15 cellular contexts compared by ENCODE assay signal in the genomic region with DNA sequence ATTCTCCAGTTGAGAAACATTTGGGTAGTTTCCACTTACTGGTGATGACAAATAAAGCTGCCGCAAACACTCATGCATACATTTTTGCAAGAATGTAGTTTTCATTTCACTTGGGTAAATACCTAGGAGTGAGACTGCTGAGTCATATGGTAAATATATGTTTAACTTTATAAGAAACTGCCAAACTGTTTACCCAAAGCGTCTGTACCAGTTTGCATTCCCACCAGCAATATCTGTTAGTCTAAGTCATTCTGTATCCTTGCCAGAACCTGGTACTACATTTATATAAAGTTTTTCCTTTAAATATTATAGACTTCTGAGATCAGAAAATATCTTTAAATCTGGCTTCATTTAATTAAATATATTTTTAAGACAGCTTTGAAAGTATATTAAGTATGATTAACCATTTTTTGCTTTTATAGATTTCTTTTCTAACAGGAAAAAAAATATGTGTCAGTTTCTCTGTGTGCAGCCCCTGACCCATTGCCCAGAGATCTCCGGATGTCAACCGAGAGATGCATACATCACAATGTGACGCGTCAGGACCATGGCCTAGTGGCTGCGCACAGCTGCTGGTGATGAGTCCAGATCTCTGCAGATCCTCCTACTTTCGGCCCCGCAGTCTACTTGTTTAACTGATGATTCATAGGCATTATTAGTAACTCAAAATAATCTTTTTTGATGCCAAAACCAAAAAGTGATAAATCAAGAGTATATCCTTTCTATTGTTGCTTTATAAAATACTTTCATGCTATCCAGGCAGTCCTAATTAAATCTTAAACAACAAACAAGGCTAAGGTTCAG.
A peak's percentile ranks its signal among the peaks of the same experiment; 100 is the strongest.
DNase-seq lines count a peak whose midpoint lies in the region; ATAC-seq and TF ChIP-seq lines count a peak whose summit lies in the region.
"Had no signal": no experiment of that assay in that cellular context is flagged by ENCODE, and none has a peak within 500 bp of the region (broad histone marks: within the 10 kb centered on the region; RNA-seq: fewer than 3 reads in every experiment).

No MANE protein-coding gene starts in this region.

- no peak for TF ChIP-seq CTCF in epithelial cell of esophagus (IDR thresholded peaks at IDR 0.05; ENCODE audit: insufficient read depth, low read depth, low read length, missing control alignments)
- TF ChIP-seq CTCF in type B pancreatic cell (conservative IDR thresholded peaks at IDR 0.05) = no peak

- H3K27me3 ChIP-seq in Karpas-422 (ENCODE audit: low read length) = no peaks in the 10 kb centered on the region
- H3K27me3 ChIP-seq: SJCRH30 had no signal

- no peaks in the 10 kb centered on the region for H4K20me1 ChIP-seq in Karpas-422 (ENCODE audit: insufficient read depth, low read depth, low read length)

- H3K9me2 ChIP-seq in Karpas-422 (replicated peaks; ENCODE audit: insufficient read depth, low read length) = no peaks in the 10 kb centered on the region

- peak; percentile 74 for ATAC-seq in GM18520 (IDR thresholded peaks at IDR 0.05; ENCODE audit: unreplicated experiment)
- peak; percentile 71 for ATAC-seq in GM21786 (IDR thresholded peaks at IDR 0.05; ENCODE audit: unreplicated experiment)
- peak; percentile 82 for ATAC-seq in HG03439 (IDR thresholded peaks at IDR 0.05; ENCODE audit: unreplicated experiment)

- DNase-seq in epithelial cell of esophagus (ENCODE audit: low read depth) (peak; percentile 96), type B pancreatic cell (ENCODE audit: extremely low spot score, unreplicated experiment) (no peak), Karpas-422 (no peak), globus pallidus (ENCODE audit: low spot score) (no peak)
- DNase-seq in activated CD4-positive, alpha-beta T cell treated with anti-CD3 and anti-CD28 coated beads, Interleukin-2, amount 10 ng/mL, durations not matched to agents 7 days and 5 days = no peak
- DNase-seq: activated T-cell treated with anti-CD3 and anti-CD28 coated beads, Interleukin-2, amount 50 U/mL, for 1 hour; effector CD4-positive, alpha-beta T cell; NCI-H446 treated with DMSO at 0.1 percent for 48 hours; retina; SJCRH30 had no signal

- H3K36me3 ChIP-seq in Karpas-422 (ENCODE audit: insufficient read depth, low read length) = no peaks in the 10 kb centered on the region
- H3K36me3 ChIP-seq: SJCRH30 had no signal

- no peak overlapping the region for H2AFZ ChIP-seq in Karpas-422 (ENCODE audit: low read length)

- H3K4me3 Mint-ChIP-seq in activated CD4-positive, alpha-beta T cell treated with anti-CD3 and anti-CD28 coated beads, Interleukin-2, amount 10 ng/mL, durations not matched to agents 7 days and 5 days = no peak overlapping the region
- H3K4me3 Mint-ChIP-seq in type B pancreatic cell = no peak overlapping the region

- no peaks in the 10 kb centered on the region for H3K36me3 Mint-ChIP-seq in activated CD4-positive, alpha-beta T cell treated with anti-CD3 and anti-CD28 coated beads, Interleukin-2, amount 10 ng/mL, durations not matched to agents 7 days and 5 days (ENCODE audit: low read depth)
- no peaks in the 10 kb centered on the region for H3K36me3 Mint-ChIP-seq in type B pancreatic cell

- H3K4me3 ChIP-seq in epithelial cell of esophagus (ENCODE audit: low read length) (no peak overlapping the region), Karpas-422 (ENCODE audit: low read length) (no peak overlapping the region)
- H3K4me3 ChIP-seq: SJCRH30 had no signal

- H3K79me2 ChIP-seq in Karpas-422 (ENCODE audit: low read length) = no peaks in the 10 kb centered on the region

- H3K9ac ChIP-seq in Karpas-422 (ENCODE audit: low read length) = no peak overlapping the region

- POLR2A ChIA-PET in activated CD4-positive, alpha-beta T cell treated with anti-CD3 and anti-CD28 coated beads, Interleukin-2, amount 10 ng/mL, durations not matched to agents 7 days and 5 days (lab: Charles Lee) = no interaction called here

- H3K4me1 Mint-ChIP-seq in activated CD4-positive, alpha-beta T cell treated with anti-CD3 and anti-CD28 coated beads, Interleukin-2, amount 10 ng/mL, durations not matched to agents 7 days and 5 days = no peaks in the 10 kb centered on the region
- H3K4me1 Mint-ChIP-seq in type B pancreatic cell (ENCODE audit: unreplicated experiment) = peaks cover 4% of the 10 kb centered on the region

- H3K4me1 ChIP-seq in Karpas-422 (ENCODE audit: low read length) = no peaks in the 10 kb centered on the region
- H3K4me1 ChIP-seq: SJCRH30 had no signal

- no peaks in the 10 kb centered on the region for H3K27me3 Mint-ChIP-seq in activated CD4-positive, alpha-beta T cell treated with anti-CD3 and anti-CD28 coated beads, Interleukin-2, amount 10 ng/mL, durations not matched to agents 7 days and 5 days
- no peaks in the 10 kb centered on the region for H3K27me3 Mint-ChIP-seq in type B pancreatic cell

- H3K9me3 Mint-ChIP-seq in activated CD4-positive, alpha-beta T cell treated with anti-CD3 and anti-CD28 coated beads, Interleukin-2, amount 10 ng/mL, durations not matched to agents 7 days and 5 days = no peaks in the 10 kb centered on the region
- H3K9me3 Mint-ChIP-seq in type B pancreatic cell = peaks cover 3% of the 10 kb centered on the region

- H3K27ac Mint-ChIP-seq in activated CD4-positive, alpha-beta T cell treated with anti-CD3 and anti-CD28 coated beads, Interleukin-2, amount 10 ng/mL, durations not matched to agents 7 days and 5 days = no peak overlapping the region
- no peak overlapping the region for H3K27ac Mint-ChIP-seq in type B pancreatic cell

- no peak overlapping the region for H3K27ac ChIP-seq in Karpas-422 (ENCODE audit: low read length)
- H3K27ac ChIP-seq: HL-60, SJCRH30, VCaP had no signal

- H3K9me3 ChIP-seq in Karpas-422 (ENCODE audit: low read length) = no peaks in the 10 kb centered on the region
- H3K9me3 ChIP-seq: SJCRH30 had no signal

- CTCF ChIA-PET in activated CD4-positive, alpha-beta T cell treated with anti-CD3 and anti-CD28 coated beads, Interleukin-2, amount 10 ng/mL, durations not matched to agents 7 days and 5 days (lab: Charles Lee) = no interaction called here

- no peak overlapping the region for H3K4me2 ChIP-seq in Karpas-422 (ENCODE audit: low read depth, low read length, poor library complexity, severe bottlenecking)
